Comparison of ENCODE assay signal across 1 cellular context in genomic region chr14:105999361-106000028, GRCh38.
TF ChIP-seq lines count a peak whose summit lies in the region.

No MANE protein-coding gene starts in this region.

TF ChIP-seq in GM12878, 131 proteins besides CTCF, POLR2A, EP300 and RAD21 (continued from another document):
- TF ChIP-seq ZNF687 (IDR thresholded peaks at IDR 0.05) = no peak
- TF ChIP-seq CBX5 (IDR thresholded peaks at IDR 0.05; ENCODE audit: low read depth) = 0 out of 2 replicates have a peak, but pooled peaks have one; percentile 53
- TF ChIP-seq BACH1 (IDR thresholded peaks at IDR 0.05; ENCODE audit: borderline replicate concordance) = no peak
- peak; percentile 70 for TF ChIP-seq RUNX3 (IDR thresholded peaks at IDR 0.05; ENCODE audit: low read length)
- TF ChIP-seq NR2F1 (conservative IDR thresholded peaks at IDR 0.05) = no peak
- TF ChIP-seq YY1 (IDR thresholded peaks at IDR 0.05; ENCODE audit: low read depth, low read length) = peak; percentile 54
- no peak for TF ChIP-seq YBX1 (IDR thresholded peaks at IDR 0.05)
- TF ChIP-seq SMARCA5 (IDR thresholded peaks at IDR 0.05) = no peak
- no peak for TF ChIP-seq USF1 (IDR thresholded peaks at IDR 0.05; ENCODE audit: borderline replicate concordance, extremely low read length, insufficient read depth, low read depth, low read length)
- TF ChIP-seq LARP7 (IDR thresholded peaks at IDR 0.05) = no peak
- TF ChIP-seq ZNF217 (IDR thresholded peaks at IDR 0.05) = no peak
- TF ChIP-seq JUND (IDR thresholded peaks at IDR 0.05; ENCODE audit: low read depth, low read length) = no peak
- TF ChIP-seq ZNF24 (IDR thresholded peaks at IDR 0.05) = no peak
- no peak for TF ChIP-seq ETV6 (conservative IDR thresholded peaks at IDR 0.05 in 1 of 2, IDR thresholded peaks at IDR 0.05 in 1 of 2; ENCODE audit: borderline replicate concordance in 1 of 2, low read depth in 1 of 2)
- TF ChIP-seq, protein P1, sequence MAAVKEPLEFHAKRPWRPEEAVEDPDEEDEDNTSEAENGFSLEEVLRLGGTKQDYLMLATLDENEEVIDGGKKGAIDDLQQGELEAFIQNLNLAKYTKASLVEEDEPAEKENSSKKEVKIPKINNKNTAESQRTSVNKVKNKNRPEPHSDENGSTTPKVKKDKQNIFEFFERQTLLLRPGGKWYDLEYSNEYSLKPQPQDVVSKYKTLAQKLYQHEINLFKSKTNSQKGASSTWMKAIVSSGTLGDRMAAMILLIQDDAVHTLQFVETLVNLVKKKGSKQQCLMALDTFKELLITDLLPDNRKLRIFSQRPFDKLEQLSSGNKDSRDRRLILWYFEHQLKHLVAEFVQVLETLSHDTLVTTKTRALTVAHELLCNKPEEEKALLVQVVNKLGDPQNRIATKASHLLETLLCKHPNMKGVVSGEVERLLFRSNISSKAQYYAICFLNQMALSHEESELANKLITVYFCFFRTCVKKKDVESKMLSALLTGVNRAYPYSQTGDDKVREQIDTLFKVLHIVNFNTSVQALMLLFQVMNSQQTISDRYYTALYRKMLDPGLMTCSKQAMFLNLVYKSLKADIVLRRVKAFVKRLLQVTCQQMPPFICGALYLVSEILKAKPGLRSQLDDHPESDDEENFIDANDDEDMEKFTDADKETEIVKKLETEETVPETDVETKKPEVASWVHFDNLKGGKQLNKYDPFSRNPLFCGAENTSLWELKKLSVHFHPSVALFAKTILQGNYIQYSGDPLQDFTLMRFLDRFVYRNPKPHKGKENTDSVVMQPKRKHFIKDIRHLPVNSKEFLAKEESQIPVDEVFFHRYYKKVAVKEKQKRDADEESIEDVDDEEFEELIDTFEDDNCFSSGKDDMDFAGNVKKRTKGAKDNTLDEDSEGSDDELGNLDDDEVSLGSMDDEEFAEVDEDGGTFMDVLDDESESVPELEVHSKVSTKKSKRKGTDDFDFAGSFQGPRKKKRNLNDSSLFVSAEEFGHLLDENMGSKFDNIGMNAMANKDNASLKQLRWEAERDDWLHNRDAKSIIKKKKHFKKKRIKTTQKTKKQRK (IDR thresholded peaks at IDR 0.05; ENCODE audit: low read depth, low read length) = no peak
- peak; percentile 33; the same call in 1 of the 2 replicates for TF ChIP-seq CREM (IDR thresholded peaks at IDR 0.05; ENCODE audit: low read depth)
- TF ChIP-seq, protein P2, sequence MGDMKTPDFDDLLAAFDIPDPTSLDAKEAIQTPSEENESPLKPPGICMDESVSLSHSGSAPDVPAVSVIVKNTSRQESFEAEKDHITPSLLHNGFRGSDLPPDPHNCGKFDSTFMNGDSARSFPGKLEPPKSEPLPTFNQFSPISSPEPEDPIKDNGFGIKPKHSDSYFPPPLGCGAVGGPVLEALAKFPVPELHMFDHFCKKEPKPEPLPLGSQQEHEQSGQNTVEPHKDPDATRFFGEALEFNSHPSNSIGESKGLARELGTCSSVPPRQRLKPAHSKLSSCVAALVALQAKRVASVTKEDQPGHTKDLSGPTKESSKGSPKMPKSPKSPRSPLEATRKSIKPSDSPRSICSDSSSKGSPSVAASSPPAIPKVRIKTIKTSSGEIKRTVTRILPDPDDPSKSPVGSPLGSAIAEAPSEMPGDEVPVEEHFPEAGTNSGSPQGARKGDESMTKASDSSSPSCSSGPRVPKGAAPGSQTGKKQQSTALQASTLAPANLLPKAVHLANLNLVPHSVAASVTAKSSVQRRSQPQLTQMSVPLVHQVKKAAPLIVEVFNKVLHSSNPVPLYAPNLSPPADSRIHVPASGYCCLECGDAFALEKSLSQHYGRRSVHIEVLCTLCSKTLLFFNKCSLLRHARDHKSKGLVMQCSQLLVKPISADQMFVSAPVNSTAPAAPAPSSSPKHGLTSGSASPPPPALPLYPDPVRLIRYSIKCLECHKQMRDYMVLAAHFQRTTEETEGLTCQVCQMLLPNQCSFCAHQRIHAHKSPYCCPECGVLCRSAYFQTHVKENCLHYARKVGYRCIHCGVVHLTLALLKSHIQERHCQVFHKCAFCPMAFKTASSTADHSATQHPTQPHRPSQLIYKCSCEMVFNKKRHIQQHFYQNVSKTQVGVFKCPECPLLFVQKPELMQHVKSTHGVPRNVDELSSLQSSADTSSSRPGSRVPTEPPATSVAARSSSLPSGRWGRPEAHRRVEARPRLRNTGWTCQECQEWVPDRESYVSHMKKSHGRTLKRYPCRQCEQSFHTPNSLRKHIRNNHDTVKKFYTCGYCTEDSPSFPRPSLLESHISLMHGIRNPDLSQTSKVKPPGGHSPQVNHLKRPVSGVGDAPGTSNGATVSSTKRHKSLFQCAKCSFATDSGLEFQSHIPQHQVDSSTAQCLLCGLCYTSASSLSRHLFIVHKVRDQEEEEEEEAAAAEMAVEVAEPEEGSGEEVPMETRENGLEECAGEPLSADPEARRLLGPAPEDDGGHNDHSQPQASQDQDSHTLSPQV (IDR thresholded peaks at IDR 0.05) = no peak
- TF ChIP-seq POLR2AphosphoS2 (IDR thresholded peaks at IDR 0.05; ENCODE audit: low read depth, low read length) = no peak
- no peak for TF ChIP-seq E2F8 (IDR thresholded peaks at IDR 0.05; ENCODE audit: low read depth, partially characterized antibody)
- no peak for TF ChIP-seq BCL11A (IDR thresholded peaks at IDR 0.05; ENCODE audit: low read depth, low read length)
- no peak for TF ChIP-seq NFYA (IDR thresholded peaks at IDR 0.05; ENCODE audit: borderline replicate concordance, low read depth, low read length)
- TF ChIP-seq PAX8 (IDR thresholded peaks at IDR 0.05) = no peak
- no peak for TF ChIP-seq KLF5 (IDR thresholded peaks at IDR 0.05; ENCODE audit: partially characterized antibody)
- no peak for TF ChIP-seq ASH2L (IDR thresholded peaks at IDR 0.05; ENCODE audit: borderline replicate concordance, low read depth)
- peak; percentile 86 for TF ChIP-seq FOXM1 (IDR thresholded peaks at IDR 0.05; ENCODE audit: low read depth, low read length)
- TF ChIP-seq RB1 (IDR thresholded peaks at IDR 0.05; ENCODE audit: borderline replicate concordance) = no peak
- TF ChIP-seq BHLHE40 (IDR thresholded peaks at IDR 0.05; ENCODE audit: borderline replicate concordance in 1 of 2, low read depth in 2 of 2, low read length in 1 of 2) = no peak
- TF ChIP-seq, protein P3, sequence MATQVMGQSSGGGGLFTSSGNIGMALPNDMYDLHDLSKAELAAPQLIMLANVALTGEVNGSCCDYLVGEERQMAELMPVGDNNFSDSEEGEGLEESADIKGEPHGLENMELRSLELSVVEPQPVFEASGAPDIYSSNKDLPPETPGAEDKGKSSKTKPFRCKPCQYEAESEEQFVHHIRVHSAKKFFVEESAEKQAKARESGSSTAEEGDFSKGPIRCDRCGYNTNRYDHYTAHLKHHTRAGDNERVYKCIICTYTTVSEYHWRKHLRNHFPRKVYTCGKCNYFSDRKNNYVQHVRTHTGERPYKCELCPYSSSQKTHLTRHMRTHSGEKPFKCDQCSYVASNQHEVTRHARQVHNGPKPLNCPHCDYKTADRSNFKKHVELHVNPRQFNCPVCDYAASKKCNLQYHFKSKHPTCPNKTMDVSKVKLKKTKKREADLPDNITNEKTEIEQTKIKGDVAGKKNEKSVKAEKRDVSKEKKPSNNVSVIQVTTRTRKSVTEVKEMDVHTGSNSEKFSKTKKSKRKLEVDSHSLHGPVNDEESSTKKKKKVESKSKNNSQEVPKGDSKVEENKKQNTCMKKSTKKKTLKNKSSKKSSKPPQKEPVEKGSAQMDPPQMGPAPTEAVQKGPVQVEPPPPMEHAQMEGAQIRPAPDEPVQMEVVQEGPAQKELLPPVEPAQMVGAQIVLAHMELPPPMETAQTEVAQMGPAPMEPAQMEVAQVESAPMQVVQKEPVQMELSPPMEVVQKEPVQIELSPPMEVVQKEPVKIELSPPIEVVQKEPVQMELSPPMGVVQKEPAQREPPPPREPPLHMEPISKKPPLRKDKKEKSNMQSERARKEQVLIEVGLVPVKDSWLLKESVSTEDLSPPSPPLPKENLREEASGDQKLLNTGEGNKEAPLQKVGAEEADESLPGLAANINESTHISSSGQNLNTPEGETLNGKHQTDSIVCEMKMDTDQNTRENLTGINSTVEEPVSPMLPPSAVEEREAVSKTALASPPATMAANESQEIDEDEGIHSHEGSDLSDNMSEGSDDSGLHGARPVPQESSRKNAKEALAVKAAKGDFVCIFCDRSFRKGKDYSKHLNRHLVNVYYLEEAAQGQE (IDR thresholded peaks at IDR 0.05; ENCODE audit: low read depth, low read length) = no peak
- no peak for TF ChIP-seq TARDBP (IDR thresholded peaks at IDR 0.05; ENCODE audit: borderline replicate concordance)
- TF ChIP-seq IRF3 (IDR thresholded peaks at IDR 0.05) = no peak
- TF ChIP-seq HDAC6 (IDR thresholded peaks at IDR 0.05; ENCODE audit: unreplicated experiment) = no peak
- no peak for TF ChIP-seq NR2C1 (IDR thresholded peaks at IDR 0.05)
